In the genomic region with DNA sequence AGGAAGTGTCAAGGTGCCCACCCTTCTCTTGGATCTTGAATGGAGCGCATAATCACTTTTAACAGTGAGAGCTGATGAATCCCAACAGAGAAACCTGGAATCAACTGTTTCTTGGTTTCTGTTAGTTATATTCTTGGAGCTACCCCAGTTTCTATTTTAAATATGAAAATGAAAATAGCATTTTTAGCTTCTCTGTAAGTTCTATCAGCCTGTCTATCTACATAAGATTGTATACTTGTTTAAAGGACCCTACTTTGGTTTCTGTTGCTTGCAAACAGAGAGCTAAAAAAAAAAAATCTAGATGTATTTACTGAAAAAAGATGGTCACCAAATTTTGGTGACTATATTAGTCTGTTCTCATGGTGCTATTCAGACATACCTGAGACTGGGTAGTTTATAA, we compare ENCODE assay signal across 26 cellular contexts.
"Had no signal": no experiment of that assay in that cellular context is flagged by ENCODE, and none has a peak within 500 bp of the region (broad histone marks: within the 10 kb centered on the region; RNA-seq: fewer than 3 reads in every experiment).

No MANE protein-coding gene starts in this region.

- H3K36me3 ChIP-seq: stomach, suprapubic skin, thoracic aorta, thyroid gland, tibial artery, tibial nerve, transverse colon, upper lobe of left lung, upper lobe of right lung, uterus, vagina had no signal

- DNase-seq: stimulated activated CD4-positive, alpha-beta T cell treated with anti-CD3 and anti-CD28 coated beads, Interleukin-2, amount 100 ng/mL, for 48 hours; stimulated activated CD4-positive, alpha-beta T cell treated with anti-CD3 and anti-CD28 coated beads, Interleukin-4, amount 100 ng/mL, for 1 hour; stimulated activated CD4-positive, alpha-beta T cell treated with anti-CD3 and anti-CD28 coated beads, Interleukin-4, amount 100 ng/mL, for 24 hours; stimulated activated CD4-positive, alpha-beta T cell treated with anti-CD3 and anti-CD28 coated beads, Interleukin-4, amount 100 ng/mL, for 4 hours; stimulated activated CD8-positive, alpha-beta memory T cell treated with anti-CD3 and anti-CD28 coated beads, Interleukin-4, amount 100 ng/mL, for 48 hours; stimulated activated naive B cell treated with anti-CD40 and anti-IgM and Interleukin-4, amounts not matched to agents 10 μg/mL and 1 μg/mL and 100 μg/mL, for 72 hours; stimulated activated naive CD4-positive, alpha-beta T cell; stimulated activated naive CD4-positive, alpha-beta T cell treated with Interleukin-2 at 50 U/mL for 16 hours; stimulated activated naive CD8-positive, alpha-beta T cell treated with anti-CD3 and anti-CD28 coated beads, Interleukin-15, amount 100 ng/mL, for 72 hours; stimulated activated naive CD8-positive, alpha-beta T cell treated with anti-CD3 and anti-CD28 coated beads, Interleukin-15, Interleukin-2, amounts not matched to agents 100 U/mL and 50 U/mL, for 24 hours; stomach; substantia nigra; testis; thyroid gland; tibial artery; transverse colon; trophoblast cell; upper lobe of left lung; upper lobe of right lung; uterus had no signal

- H3K4me3 ChIP-seq: stomach, suprapubic skin, testis, thoracic aorta, thyroid gland, tibial artery, tibial nerve, transverse colon, upper lobe of left lung, upper lobe of right lung, uterus, vagina had no signal

- H3K27me3 ChIP-seq: stomach, suprapubic skin, testis, thyroid gland, tibial artery, tibial nerve, transverse colon, upper lobe of left lung, upper lobe of right lung, uterus, vagina had no signal

- H3K9me3 ChIP-seq: suprapubic skin, testis, thoracic aorta, thyroid gland, tibial artery, tibial nerve, transverse colon, upper lobe of left lung, upper lobe of right lung, uterus, vagina had no signal

- H3K4me1 ChIP-seq: stomach, suprapubic skin, testis, thyroid gland, tibial artery, tibial nerve, transverse colon, upper lobe of left lung, upper lobe of right lung, uterus, vagina had no signal

- ATAC-seq: stimulated activated effector memory CD8-positive, alpha-beta T cell treated with anti-CD3 and anti-CD28 coated beads, Interleukin-12 subunit alpha, Interleukin-12 subunit beta, amount 100 ng/mL, for 72 hours; stimulated activated memory B cell treated with anti-CD40 and anti-IgM and Interleukin-4, amounts not matched to agents 10 μg/mL and 1 μg/mL and 100 μg/mL, for 72 hours; stimulated activated naive B cell treated with anti-CD40 and anti-IgM and Interleukin-4, amounts not matched to agents 10 μg/mL and 1 μg/mL and 100 μg/mL, for 72 hours; stimulated activated naive CD8-positive, alpha-beta T cell treated with anti-CD3 and anti-CD28 coated beads, Interleukin-15, amount 100 ng/mL, for 72 hours; stimulated activated naive CD8-positive, alpha-beta T cell treated with anti-CD3 and anti-CD28 coated beads, Interleukin-15, Interleukin-2, amounts not matched to agents 100 U/mL and 50 U/mL, for 24 hours; upper lobe of right lung had no signal

- H3K27ac ChIP-seq: stomach, suprapubic skin, testis, thoracic aorta, thyroid gland, tibial artery, tibial nerve, transverse colon, upper lobe of left lung, upper lobe of right lung, uterus, vagina had no signal
